In genomic region chr12:67327466-67327865, GRCh38 we compare ENCODE assay signal across 16 cellular contexts. TPM values are rescaled to one million over a fixed set of nuclear protein-coding genes. Genes with fewer than 3 reads are reported as not detected.
DNase-seq lines count a peak whose midpoint lies in the region; ATAC-seq and TF ChIP-seq lines count a peak whose summit lies in the region.
"Had no signal": no experiment of that assay in that cellular context is flagged by ENCODE, and none has a peak within 500 bp of the region (broad histone marks: within the 10 kb centered on the region; RNA-seq: fewer than 3 reads in every experiment).

No MANE protein-coding gene starts in this region.

- TF ChIP-seq CTCF in psoas muscle (IDR thresholded peaks at IDR 0.05) (no peak), type B pancreatic cell (conservative IDR thresholded peaks at IDR 0.05) (no peak)

- ATAC-seq in psoas muscle (peak; percentile 84 to 91 (median 88)), GM21825 (IDR thresholded peaks at IDR 0.05; ENCODE audit: unreplicated experiment) (no peak)
- ATAC-seq: PC-3 had no signal

- H3K27ac ChIP-seq in psoas muscle: peak overlapping the region; percentile 75
- H3K27ac ChIP-seq: 22Rv1 had no signal

- peak; percentile 23 for DNase-seq in DMS153 (lab: John Stamatoyannopoulos, UW)
- DNase-seq in DMS153 treated with DMSO at 0.1 percent for 48 hours (lab: John Stamatoyannopoulos, UW; ENCODE audit: unreplicated experiment): no peak
- peak; percentile 16 for DNase-seq in NCI-H748 (lab: John Stamatoyannopoulos, UW; ENCODE audit: unreplicated experiment)
- no peak for DNase-seq in NCI-H748 treated with DMSO at 0.1 percent for 48 hours (lab: John Stamatoyannopoulos, UW)
- peak; percentile 40 to 67 for DNase-seq in SHP77 (lab: John Stamatoyannopoulos, UW)
- no peak for DNase-seq in psoas muscle
- no peak for DNase-seq in type B pancreatic cell (ENCODE audit: extremely low spot score, unreplicated experiment)
- DNase-seq: NCI-H1105 treated with DMSO at 0.1 percent for 48 hours, NCI-H187, NCI-H526 treated with DMSO at 0.1 percent for 48 hours, PC-3, RPMI8226 had no signal

- H3K9me3 ChIP-seq in psoas muscle: no peaks in the 10 kb centered on the region

- peaks cover 0 to under 1% of the 10 kb centered on the region in 2 donors for H3K36me3 ChIP-seq in psoas muscle (ENCODE audit: insufficient read depth in 1 of 2, low read depth in 1 of 2)

- H3K4me1 Mint-ChIP-seq in type B pancreatic cell (ENCODE audit: unreplicated experiment): no peaks in the 10 kb centered on the region

- H3K36me3 Mint-ChIP-seq in type B pancreatic cell: no peaks in the 10 kb centered on the region

- no peak overlapping the region for H3K27ac Mint-ChIP-seq in type B pancreatic cell
- H3K27ac Mint-ChIP-seq: B cell; T-helper 1 cell treated with Interleukin-12 subunit alpha and Interleukin-12 subunit beta and Interleukin-4 antibody, amounts not matched to agents 30 μg/mL and 1 μg/mL, for 36 hours had no signal

- 18 to 42% (median 22%) methylated on average over 2 of the region's 2 CpGs for WGBS in psoas muscle, 3 donors

- no peaks in the 10 kb centered on the region for H3K27me3 ChIP-seq in psoas muscle (ENCODE audit: insufficient read depth in 3 of 3, low read length in 2 of 3)

- H3K4me3 Mint-ChIP-seq in type B pancreatic cell: no peak overlapping the region
- H3K4me3 Mint-ChIP-seq: B cell; T-helper 1 cell treated with Interleukin-12 subunit alpha and Interleukin-12 subunit beta and Interleukin-4 antibody, amounts not matched to agents 30 μg/mL and 1 μg/mL, for 36 hours had no signal

- peaks cover 4% of the 10 kb centered on the region for H3K9me3 Mint-ChIP-seq in type B pancreatic cell

- no peak overlapping the region for H3K4me3 ChIP-seq in psoas muscle

- peaks cover 12% of the 10 kb centered on the region for H3K4me1 ChIP-seq in psoas muscle

- intact Hi-C loops in psoas muscle (cut with DNase I): no loop called here

- no peaks in the 10 kb centered on the region for H3K27me3 Mint-ChIP-seq in type B pancreatic cell
- H3K27me3 Mint-ChIP-seq: B cell had no signal

RNA-seq across cellular contexts. Expression of gene CAND1, which starts 58.3 kb away (rescaled TPM):
- total RNA-seq in psoas muscle (10 to 100 TPM; 27.9 to 48.6 (median 32.9) TPM), type B pancreatic cell (ENCODE audit: low replicate concordance) (181 and 219 TPM in 2 replicates)
- polyA plus RNA-seq in psoas muscle: 10 to 100 TPM in 2 of 3 donors, 1 to 10 TPM in 1; 9.1 to 14.3 (median 13.2) TPM

Comparison
In these comparisons a context has a peak if more than half of its experiments do, and no peak if none do; other contexts are left out.
1. DNase-seq: peak in DMS153 (single experiment), NCI-H748 (single experiment) and SHP77 (2 of 2); none in DMS153 treated with DMSO at 0.1 percent for 48 hours (single experiment), NCI-H748 treated with DMSO at 0.1 percent for 48 hours (single experiment), psoas muscle (0 of 2) and type B pancreatic cell (single experiment).